In the genomic region with DNA sequence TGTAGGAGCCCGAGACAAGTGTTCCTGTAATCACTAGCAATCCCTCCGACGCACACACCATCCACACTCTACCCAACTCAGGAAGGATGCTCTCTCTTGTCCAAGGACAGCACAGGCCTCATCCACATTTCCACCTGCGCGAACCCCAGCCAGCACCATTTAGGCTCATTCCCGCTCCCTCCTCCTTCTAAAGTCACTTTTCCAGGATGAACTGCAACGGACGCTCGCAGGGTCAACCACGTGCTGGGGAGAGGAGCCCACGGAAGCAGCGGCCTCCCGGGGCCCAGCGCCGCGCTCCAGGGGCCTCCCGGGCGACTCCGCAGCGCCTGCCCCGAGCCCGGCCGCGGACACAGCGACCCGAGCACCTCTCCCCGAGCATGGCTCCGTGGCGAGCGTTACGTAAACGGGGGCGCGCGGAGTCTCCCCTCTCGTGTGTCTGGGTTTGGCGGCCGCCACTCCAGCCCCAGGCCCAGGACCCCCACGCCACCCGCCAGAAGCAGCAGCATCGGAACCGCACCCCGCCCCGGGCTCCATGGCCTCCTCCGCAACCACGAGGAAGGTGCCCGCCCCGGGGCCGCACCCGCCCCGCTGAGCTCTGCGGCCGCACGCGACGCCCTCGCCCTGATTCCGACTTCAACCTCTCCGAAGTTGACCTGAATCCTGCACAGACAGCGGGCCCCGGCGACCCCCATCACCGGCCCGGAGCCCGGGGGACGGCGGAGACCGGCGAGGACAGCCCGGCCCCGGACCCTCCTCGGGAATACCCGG, we compare ENCODE assay signal across 1 cellular context.
A peak's percentile ranks its signal among the peaks of the same experiment; 100 is the strongest.
TF ChIP-seq lines count a peak whose summit lies in the region.

No MANE protein-coding gene starts in this region.

TF ChIP-seq in K562, 482 proteins besides CTCF, POLR2A, EP300 and RAD21 (continued from another document and continues in another):
- TF ChIP-seq, protein P1, sequence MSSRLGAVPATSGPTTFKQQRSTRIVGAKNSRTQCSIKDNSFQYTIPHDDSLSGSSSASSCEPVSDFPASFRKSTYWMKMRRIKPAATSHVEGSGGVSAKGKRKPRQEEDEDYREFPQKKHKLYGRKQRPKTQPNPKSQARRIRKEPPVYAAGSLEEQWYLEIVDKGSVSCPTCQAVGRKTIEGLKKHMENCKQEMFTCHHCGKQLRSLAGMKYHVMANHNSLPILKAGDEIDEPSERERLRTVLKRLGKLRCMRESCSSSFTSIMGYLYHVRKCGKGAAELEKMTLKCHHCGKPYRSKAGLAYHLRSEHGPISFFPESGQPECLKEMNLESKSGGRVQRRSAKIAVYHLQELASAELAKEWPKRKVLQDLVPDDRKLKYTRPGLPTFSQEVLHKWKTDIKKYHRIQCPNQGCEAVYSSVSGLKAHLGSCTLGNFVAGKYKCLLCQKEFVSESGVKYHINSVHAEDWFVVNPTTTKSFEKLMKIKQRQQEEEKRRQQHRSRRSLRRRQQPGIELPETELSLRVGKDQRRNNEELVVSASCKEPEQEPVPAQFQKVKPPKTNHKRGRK (tag; IDR thresholded peaks at IDR 0.05), result no peak
- peak; percentile 8 for TF ChIP-seq FUS (optimal IDR thresholded peaks at IDR 0.05; ENCODE audit: low read depth, low read length)
- TF ChIP-seq HEY1 (CRISPR knock-in tag; IDR thresholded peaks at IDR 0.05; ENCODE audit: borderline replicate concordance), result no peak
- no peak for TF ChIP-seq SETDB1 (IDR thresholded peaks at IDR 0.05; ENCODE audit: low read length)
- TF ChIP-seq CREB1 (IDR thresholded peaks at IDR 0.05), result no peak
- TF ChIP-seq CREB1 (CRISPR knock-in tag; IDR thresholded peaks at IDR 0.05), result no peak
- TF ChIP-seq PCBP1 (IDR thresholded peaks at IDR 0.05; ENCODE audit: low read depth, low read length, poor library complexity, severe bottlenecking), result peak; percentile 42
- no peak for TF ChIP-seq PRPF4 (IDR thresholded peaks at IDR 0.05; ENCODE audit: insufficient read depth, low read depth, low read length, poor library complexity, severe bottlenecking)
- TF ChIP-seq, protein P2, sequence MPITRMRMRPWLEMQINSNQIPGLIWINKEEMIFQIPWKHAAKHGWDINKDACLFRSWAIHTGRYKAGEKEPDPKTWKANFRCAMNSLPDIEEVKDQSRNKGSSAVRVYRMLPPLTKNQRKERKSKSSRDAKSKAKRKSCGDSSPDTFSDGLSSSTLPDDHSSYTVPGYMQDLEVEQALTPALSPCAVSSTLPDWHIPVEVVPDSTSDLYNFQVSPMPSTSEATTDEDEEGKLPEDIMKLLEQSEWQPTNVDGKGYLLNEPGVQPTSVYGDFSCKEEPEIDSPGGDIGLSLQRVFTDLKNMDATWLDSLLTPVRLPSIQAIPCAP (CRISPR knock-in tag; IDR thresholded peaks at IDR 0.05; ENCODE audit: borderline replicate concordance), result no peak
- TF ChIP-seq, protein P3, sequence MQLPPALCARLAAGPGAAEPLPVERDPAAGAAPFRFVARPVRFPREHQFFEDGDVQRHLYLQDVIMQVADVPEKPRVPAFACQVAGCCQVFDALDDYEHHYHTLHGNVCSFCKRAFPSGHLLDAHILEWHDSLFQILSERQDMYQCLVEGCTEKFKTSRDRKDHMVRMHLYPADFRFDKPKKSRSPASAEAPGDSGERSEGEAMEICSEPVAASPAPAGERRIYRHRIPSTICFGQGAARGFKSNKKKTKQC (CRISPR knock-in tag; IDR thresholded peaks at IDR 0.05), result peak; percentile 37; the same call in 1 of the 2 replicates
- peak; percentile 86 for TF ChIP-seq BRD4 (IDR thresholded peaks at IDR 0.05)
- TF ChIP-seq ESRRB (CRISPR knock-in tag; IDR thresholded peaks at IDR 0.05; ENCODE audit: borderline replicate concordance), result no peak
- no peak; the same call in 1 of the 2 replicates for TF ChIP-seq CEBPG (CRISPR knock-in tag; IDR thresholded peaks at IDR 0.05)
- TF ChIP-seq CEBPG (tag; conservative IDR thresholded peaks at IDR 0.05 in 1 of 2, IDR thresholded peaks at IDR 0.05 in 1 of 2), result peak in 1 of 2 experiments; percentile 1; a peak in 2 of 4 replicates
- TF ChIP-seq, protein P4, sequence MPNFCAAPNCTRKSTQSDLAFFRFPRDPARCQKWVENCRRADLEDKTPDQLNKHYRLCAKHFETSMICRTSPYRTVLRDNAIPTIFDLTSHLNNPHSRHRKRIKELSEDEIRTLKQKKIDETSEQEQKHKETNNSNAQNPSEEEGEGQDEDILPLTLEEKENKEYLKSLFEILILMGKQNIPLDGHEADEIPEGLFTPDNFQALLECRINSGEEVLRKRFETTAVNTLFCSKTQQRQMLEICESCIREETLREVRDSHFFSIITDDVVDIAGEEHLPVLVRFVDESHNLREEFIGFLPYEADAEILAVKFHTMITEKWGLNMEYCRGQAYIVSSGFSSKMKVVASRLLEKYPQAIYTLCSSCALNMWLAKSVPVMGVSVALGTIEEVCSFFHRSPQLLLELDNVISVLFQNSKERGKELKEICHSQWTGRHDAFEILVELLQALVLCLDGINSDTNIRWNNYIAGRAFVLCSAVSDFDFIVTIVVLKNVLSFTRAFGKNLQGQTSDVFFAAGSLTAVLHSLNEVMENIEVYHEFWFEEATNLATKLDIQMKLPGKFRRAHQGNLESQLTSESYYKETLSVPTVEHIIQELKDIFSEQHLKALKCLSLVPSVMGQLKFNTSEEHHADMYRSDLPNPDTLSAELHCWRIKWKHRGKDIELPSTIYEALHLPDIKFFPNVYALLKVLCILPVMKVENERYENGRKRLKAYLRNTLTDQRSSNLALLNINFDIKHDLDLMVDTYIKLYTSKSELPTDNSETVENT (CRISPR knock-in tag; IDR thresholded peaks at IDR 0.05), result no peak
- TF ChIP-seq, protein P5, sequence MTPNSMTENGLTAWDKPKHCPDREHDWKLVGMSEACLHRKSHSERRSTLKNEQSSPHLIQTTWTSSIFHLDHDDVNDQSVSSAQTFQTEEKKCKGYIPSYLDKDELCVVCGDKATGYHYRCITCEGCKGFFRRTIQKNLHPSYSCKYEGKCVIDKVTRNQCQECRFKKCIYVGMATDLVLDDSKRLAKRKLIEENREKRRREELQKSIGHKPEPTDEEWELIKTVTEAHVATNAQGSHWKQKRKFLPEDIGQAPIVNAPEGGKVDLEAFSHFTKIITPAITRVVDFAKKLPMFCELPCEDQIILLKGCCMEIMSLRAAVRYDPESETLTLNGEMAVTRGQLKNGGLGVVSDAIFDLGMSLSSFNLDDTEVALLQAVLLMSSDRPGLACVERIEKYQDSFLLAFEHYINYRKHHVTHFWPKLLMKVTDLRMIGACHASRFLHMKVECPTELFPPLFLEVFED (CRISPR knock-in tag; conservative IDR thresholded peaks at IDR 0.05), result 0 out of 2 replicates have a peak, but pooled peaks have one; percentile 16
- TF ChIP-seq SMAD2 (IDR thresholded peaks at IDR 0.05; ENCODE audit: low read depth, low read length), result no peak
- TF ChIP-seq, protein P6, sequence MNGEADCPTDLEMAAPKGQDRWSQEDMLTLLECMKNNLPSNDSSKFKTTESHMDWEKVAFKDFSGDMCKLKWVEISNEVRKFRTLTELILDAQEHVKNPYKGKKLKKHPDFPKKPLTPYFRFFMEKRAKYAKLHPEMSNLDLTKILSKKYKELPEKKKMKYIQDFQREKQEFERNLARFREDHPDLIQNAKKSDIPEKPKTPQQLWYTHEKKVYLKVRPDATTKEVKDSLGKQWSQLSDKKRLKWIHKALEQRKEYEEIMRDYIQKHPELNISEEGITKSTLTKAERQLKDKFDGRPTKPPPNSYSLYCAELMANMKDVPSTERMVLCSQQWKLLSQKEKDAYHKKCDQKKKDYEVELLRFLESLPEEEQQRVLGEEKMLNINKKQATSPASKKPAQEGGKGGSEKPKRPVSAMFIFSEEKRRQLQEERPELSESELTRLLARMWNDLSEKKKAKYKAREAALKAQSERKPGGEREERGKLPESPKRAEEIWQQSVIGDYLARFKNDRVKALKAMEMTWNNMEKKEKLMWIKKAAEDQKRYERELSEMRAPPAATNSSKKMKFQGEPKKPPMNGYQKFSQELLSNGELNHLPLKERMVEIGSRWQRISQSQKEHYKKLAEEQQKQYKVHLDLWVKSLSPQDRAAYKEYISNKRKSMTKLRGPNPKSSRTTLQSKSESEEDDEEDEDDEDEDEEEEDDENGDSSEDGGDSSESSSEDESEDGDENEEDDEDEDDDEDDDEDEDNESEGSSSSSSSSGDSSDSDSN (IDR thresholded peaks at IDR 0.05; ENCODE audit: borderline replicate concordance in 1 of 2, low read depth in 2 of 2, low read length in 2 of 2), result 0 out of 4 replicates have a peak, but pooled peaks have one; percentile 1 to 28
- no peak for TF ChIP-seq NR2C2 (CRISPR knock-in tag; IDR thresholded peaks at IDR 0.05)
- no peak for TF ChIP-seq NR2C2 (tag; IDR thresholded peaks at IDR 0.05)
- no peak for TF ChIP-seq KLF6 (CRISPR knock-in tag; IDR thresholded peaks at IDR 0.05; ENCODE audit: borderline replicate concordance)
- peak; percentile 31; the same call in 1 of the 2 replicates for TF ChIP-seq NR3C1 (CRISPR knock-in tag; IDR thresholded peaks at IDR 0.05)
- peak; percentile 58; the same call in 1 of the 2 replicates for TF ChIP-seq ZBTB1 (CRISPR knock-in tag; IDR thresholded peaks at IDR 0.05; ENCODE audit: borderline replicate concordance, low read depth)
- TF ChIP-seq, protein P7, sequence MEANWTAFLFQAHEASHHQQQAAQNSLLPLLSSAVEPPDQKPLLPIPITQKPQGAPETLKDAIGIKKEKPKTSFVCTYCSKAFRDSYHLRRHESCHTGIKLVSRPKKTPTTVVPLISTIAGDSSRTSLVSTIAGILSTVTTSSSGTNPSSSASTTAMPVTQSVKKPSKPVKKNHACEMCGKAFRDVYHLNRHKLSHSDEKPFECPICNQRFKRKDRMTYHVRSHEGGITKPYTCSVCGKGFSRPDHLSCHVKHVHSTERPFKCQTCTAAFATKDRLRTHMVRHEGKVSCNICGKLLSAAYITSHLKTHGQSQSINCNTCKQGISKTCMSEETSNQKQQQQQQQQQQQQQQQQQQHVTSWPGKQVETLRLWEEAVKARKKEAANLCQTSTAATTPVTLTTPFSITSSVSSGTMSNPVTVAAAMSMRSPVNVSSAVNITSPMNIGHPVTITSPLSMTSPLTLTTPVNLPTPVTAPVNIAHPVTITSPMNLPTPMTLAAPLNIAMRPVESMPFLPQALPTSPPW (CRISPR knock-in tag; IDR thresholded peaks at IDR 0.05), result no peak
- no peak for TF ChIP-seq ZNF589 (CRISPR knock-in tag; IDR thresholded peaks at IDR 0.05; ENCODE audit: low read depth)
- TF ChIP-seq, protein P8, sequence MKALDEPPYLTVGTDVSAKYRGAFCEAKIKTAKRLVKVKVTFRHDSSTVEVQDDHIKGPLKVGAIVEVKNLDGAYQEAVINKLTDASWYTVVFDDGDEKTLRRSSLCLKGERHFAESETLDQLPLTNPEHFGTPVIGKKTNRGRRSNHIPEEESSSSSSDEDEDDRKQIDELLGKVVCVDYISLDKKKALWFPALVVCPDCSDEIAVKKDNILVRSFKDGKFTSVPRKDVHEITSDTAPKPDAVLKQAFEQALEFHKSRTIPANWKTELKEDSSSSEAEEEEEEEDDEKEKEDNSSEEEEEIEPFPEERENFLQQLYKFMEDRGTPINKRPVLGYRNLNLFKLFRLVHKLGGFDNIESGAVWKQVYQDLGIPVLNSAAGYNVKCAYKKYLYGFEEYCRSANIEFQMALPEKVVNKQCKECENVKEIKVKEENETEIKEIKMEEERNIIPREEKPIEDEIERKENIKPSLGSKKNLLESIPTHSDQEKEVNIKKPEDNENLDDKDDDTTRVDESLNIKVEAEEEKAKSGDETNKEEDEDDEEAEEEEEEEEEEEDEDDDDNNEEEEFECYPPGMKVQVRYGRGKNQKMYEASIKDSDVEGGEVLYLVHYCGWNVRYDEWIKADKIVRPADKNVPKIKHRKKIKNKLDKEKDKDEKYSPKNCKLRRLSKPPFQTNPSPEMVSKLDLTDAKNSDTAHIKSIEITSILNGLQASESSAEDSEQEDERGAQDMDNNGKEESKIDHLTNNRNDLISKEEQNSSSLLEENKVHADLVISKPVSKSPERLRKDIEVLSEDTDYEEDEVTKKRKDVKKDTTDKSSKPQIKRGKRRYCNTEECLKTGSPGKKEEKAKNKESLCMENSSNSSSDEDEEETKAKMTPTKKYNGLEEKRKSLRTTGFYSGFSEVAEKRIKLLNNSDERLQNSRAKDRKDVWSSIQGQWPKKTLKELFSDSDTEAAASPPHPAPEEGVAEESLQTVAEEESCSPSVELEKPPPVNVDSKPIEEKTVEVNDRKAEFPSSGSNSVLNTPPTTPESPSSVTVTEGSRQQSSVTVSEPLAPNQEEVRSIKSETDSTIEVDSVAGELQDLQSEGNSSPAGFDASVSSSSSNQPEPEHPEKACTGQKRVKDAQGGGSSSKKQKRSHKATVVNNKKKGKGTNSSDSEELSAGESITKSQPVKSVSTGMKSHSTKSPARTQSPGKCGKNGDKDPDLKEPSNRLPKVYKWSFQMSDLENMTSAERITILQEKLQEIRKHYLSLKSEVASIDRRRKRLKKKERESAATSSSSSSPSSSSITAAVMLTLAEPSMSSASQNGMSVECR (CRISPR knock-in tag; IDR thresholded peaks at IDR 0.05), result no peak
- no peak for TF ChIP-seq NFIX (CRISPR knock-in tag; IDR thresholded peaks at IDR 0.05; ENCODE audit: low read depth)
- TF ChIP-seq U2AF1 (optimal IDR thresholded peaks at IDR 0.05; ENCODE audit: low read depth, low read length), result peak; percentile 81
- TF ChIP-seq FOXP1 (CRISPR knock-in tag; IDR thresholded peaks at IDR 0.05), result peak; percentile 18
- TF ChIP-seq, protein P9, sequence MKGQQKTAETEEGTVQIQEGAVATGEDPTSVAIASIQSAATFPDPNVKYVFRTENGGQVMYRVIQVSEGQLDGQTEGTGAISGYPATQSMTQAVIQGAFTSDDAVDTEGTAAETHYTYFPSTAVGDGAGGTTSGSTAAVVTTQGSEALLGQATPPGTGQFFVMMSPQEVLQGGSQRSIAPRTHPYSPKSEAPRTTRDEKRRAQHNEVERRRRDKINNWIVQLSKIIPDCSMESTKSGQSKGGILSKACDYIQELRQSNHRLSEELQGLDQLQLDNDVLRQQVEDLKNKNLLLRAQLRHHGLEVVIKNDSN (CRISPR knock-in tag; IDR thresholded peaks at IDR 0.05), result no peak
- no peak for TF ChIP-seq KAT8 (IDR thresholded peaks at IDR 0.05; ENCODE audit: low read depth)
- TF ChIP-seq, protein P10, sequence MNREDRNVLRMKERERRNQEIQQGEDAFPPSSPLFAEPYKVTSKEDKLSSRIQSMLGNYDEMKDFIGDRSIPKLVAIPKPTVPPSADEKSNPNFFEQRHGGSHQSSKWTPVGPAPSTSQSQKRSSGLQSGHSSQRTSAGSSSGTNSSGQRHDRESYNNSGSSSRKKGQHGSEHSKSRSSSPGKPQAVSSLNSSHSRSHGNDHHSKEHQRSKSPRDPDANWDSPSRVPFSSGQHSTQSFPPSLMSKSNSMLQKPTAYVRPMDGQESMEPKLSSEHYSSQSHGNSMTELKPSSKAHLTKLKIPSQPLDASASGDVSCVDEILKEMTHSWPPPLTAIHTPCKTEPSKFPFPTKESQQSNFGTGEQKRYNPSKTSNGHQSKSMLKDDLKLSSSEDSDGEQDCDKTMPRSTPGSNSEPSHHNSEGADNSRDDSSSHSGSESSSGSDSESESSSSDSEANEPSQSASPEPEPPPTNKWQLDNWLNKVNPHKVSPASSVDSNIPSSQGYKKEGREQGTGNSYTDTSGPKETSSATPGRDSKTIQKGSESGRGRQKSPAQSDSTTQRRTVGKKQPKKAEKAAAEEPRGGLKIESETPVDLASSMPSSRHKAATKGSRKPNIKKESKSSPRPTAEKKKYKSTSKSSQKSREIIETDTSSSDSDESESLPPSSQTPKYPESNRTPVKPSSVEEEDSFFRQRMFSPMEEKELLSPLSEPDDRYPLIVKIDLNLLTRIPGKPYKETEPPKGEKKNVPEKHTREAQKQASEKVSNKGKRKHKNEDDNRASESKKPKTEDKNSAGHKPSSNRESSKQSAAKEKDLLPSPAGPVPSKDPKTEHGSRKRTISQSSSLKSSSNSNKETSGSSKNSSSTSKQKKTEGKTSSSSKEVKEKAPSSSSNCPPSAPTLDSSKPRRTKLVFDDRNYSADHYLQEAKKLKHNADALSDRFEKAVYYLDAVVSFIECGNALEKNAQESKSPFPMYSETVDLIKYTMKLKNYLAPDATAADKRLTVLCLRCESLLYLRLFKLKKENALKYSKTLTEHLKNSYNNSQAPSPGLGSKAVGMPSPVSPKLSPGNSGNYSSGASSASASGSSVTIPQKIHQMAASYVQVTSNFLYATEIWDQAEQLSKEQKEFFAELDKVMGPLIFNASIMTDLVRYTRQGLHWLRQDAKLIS (CRISPR knock-in tag; IDR thresholded peaks at IDR 0.05), result no peak; the same call in 1 of the 2 replicates
- TF ChIP-seq GABPB2 (CRISPR knock-in tag; conservative IDR thresholded peaks at IDR 0.05), result no peak
- TF ChIP-seq CEBPB (tag; IDR thresholded peaks at IDR 0.05), result peak; percentile 42
